ENCODE assay signal across 10 cellular contexts in genomic region chrX:16119353-16120220, GRCh38. TPM values are rescaled to one million over a fixed set of nuclear protein-coding genes. Genes with fewer than 3 reads are reported as not detected.
DNase-seq lines count a peak whose midpoint lies in the region; ATAC-seq, FAIRE-seq and TF ChIP-seq lines count a peak whose summit lies in the region.
"Had no signal": no experiment of that assay in that cellular context is flagged by ENCODE, and none has a peak within 500 bp of the region (broad histone marks: within the 10 kb centered on the region; RNA-seq: fewer than 3 reads in every experiment).

No MANE protein-coding gene starts in this region.

- H2BK15ac ChIP-seq in H1 (ENCODE audit: low read length) (no peak overlapping the region), mesenchymal stem cell (ENCODE audit: low read depth, poor library complexity, severe bottlenecking) (no peak overlapping the region)

- no peak for TF ChIP-seq EP300 in H1 (IDR thresholded peaks at IDR 0.05; ENCODE audit: borderline replicate concordance in 1 of 2, low read depth in 2 of 2, low read length in 2 of 2)

- H3K36me3 ChIP-seq in H1 (ENCODE audit: control insufficient read depth in 2 of 4, insufficient read depth in 4 of 4, low read length in 3 of 4): no peaks in the 10 kb centered on the region
- no peaks in the 10 kb centered on the region for H3K36me3 ChIP-seq in GM23338 (ENCODE audit: insufficient read depth)
- no peaks in the 10 kb centered on the region for H3K36me3 ChIP-seq in mesenchymal stem cell (ENCODE audit: control insufficient read depth in 1 of 2, insufficient read depth in 2 of 2, low read depth in 1 of 2, low read length in 2 of 2)

- H2AFZ ChIP-seq in H1 (ENCODE audit: low read length) (no peak overlapping the region), GM23338 (no peak overlapping the region), mesenchymal stem cell (ENCODE audit: low read depth, low read length) (no peak overlapping the region)

- no peak overlapping the region for H3K18ac ChIP-seq in H1 (ENCODE audit: extremely low read depth, low read length)
- no peak overlapping the region for H3K18ac ChIP-seq in mesenchymal stem cell (ENCODE audit: low read depth in 1 of 2, low read length in 2 of 2)

- H2BK5ac ChIP-seq in H1 (ENCODE audit: low read depth, low read length) (no peak overlapping the region), mesenchymal stem cell (ENCODE audit: low read depth, low read length, poor library complexity, severe bottlenecking) (no peak overlapping the region)

- H4K8ac ChIP-seq in H1 (ENCODE audit: extremely low read depth, insufficient read depth, low read length) (no peak overlapping the region), mesenchymal stem cell (ENCODE audit: low read length) (no peak overlapping the region)

- H3K4me1 ChIP-seq in H1 (replicated peaks in 1 of 4; ENCODE audit: control insufficient read depth in 3 of 4, insufficient read depth in 4 of 4, low read length in 3 of 4): peaks cover 0 to 6% (median 0%) of the 10 kb centered on the region in 4 experiments; a peak in 3 of 7 replicates
- H3K4me1 ChIP-seq in GM23338 (ENCODE audit: insufficient read depth): no peaks in the 10 kb centered on the region; the same call in none of the 2 replicates
- no peaks in the 10 kb centered on the region for H3K4me1 ChIP-seq in mesenchymal stem cell (ENCODE audit: control insufficient read depth, insufficient read depth, low read depth, low read length)

- POLR2A ChIA-PET in H1 (lab: Charles Lee; ENCODE audit: partially characterized antibody): no interaction called here

- no peak for FAIRE-seq in H1 (lab: Jason Lieb, UNC)

- TF ChIP-seq POLR2A in H1 (IDR thresholded peaks at IDR 0.05; ENCODE audit: control extremely low read depth in 1 of 2, low read depth in 2 of 2, low read length in 2 of 2): no peak

- H3K79me2 ChIP-seq in H1 (ENCODE audit: control insufficient read depth in 1 of 2, insufficient read depth in 2 of 2, low read length in 2 of 2) (peaks cover 5 to 13% of the 10 kb centered on the region in 2 experiments; a peak in 3 of 4 replicates), GM23338 (replicated peaks; ENCODE audit: insufficient read depth) (peaks cover 6% of the 10 kb centered on the region)

- TF ChIP-seq CTCF in H1 (IDR thresholded peaks at IDR 0.05; ENCODE audit: control extremely low read depth in 1 of 3, insufficient read depth in 1 of 3, low read depth in 1 of 3, low read length in 3 of 3) (no peak), GM23338 (conservative IDR thresholded peaks at IDR 0.05; ENCODE audit: low read depth in 2 of 2) (no peak)

- no peak overlapping the region for H3K56ac ChIP-seq in H1 (replicated peaks; ENCODE audit: insufficient read length, low read depth, low read length)

- H3K23ac ChIP-seq in H1 (ENCODE audit: insufficient read length) (no peak overlapping the region), mesenchymal stem cell (ENCODE audit: low read length in 2 of 2) (no peak overlapping the region)

- TF ChIP-seq RAD21 in H1 (IDR thresholded peaks at IDR 0.05 in 1 of 2, conservative IDR thresholded peaks at IDR 0.05 in 1 of 2; ENCODE audit: low read depth in 2 of 2, low read length in 2 of 2): no peak

- H3K9me3 ChIP-seq in H1 (ENCODE audit: insufficient read depth in 2 of 2, low read depth in 1 of 2, low read length in 1 of 2): peaks cover 6% of the 10 kb centered on the region in 2 experiments; a peak in 2 of 4 replicates
- peaks cover 12% of the 10 kb centered on the region for H3K9me3 ChIP-seq in mesenchymal stem cell (ENCODE audit: control insufficient read depth, low read length)

- 83% methylated on average over 5 of the region's 5 CpGs; no CpG with 5 or more reads in 1 of the 2 experiments for WGBS in H1 (ENCODE audit: extremely low coverage in 1 of 2, insufficient coverage in 1 of 2, insufficient read length in 1 of 2, insufficient replicate concordance in 2 of 2, low coverage in 1 of 2, low lambda C conversion rate in 2 of 2, missing lambda C conversion rate in 1 of 2), 2 experiments
- WGBS in mesenchymal stem cell: 84% methylated on average over 5 of the region's 5 CpGs

- DNase-seq in H1 (ENCODE audit: low read depth in 1 of 2, low spot score in 2 of 2): no peak
- no peak for DNase-seq in GM23338 (ENCODE audit: low spot score)
- DNase-seq in epidermal melanocyte (ENCODE audit: insufficient read length, low spot score): no peak
- no peak for DNase-seq in mesenchymal stem cell
- no peak for DNase-seq in NCI-H2029 (lab: John Stamatoyannopoulos, UW)
- DNase-seq: NCI-H510A had no signal

- H4K5ac ChIP-seq in H1 (ENCODE audit: insufficient read length, low read depth, low read length): no peak overlapping the region

- H4K20me1 ChIP-seq in H1 (replicated peaks in 1 of 2; ENCODE audit: control insufficient read depth in 1 of 2, insufficient read depth in 2 of 2, low read length in 2 of 2): no peaks in the 10 kb centered on the region
- no peaks in the 10 kb centered on the region for H4K20me1 ChIP-seq in GM23338 (replicated peaks; ENCODE audit: insufficient read depth)

- H2BK20ac ChIP-seq in H1 (ENCODE audit: low read length): no peak overlapping the region

- ATAC-seq in GM18858 (IDR thresholded peaks at IDR 0.05; ENCODE audit: unreplicated experiment): peak; percentile 83
- ATAC-seq in GM21723 (IDR thresholded peaks at IDR 0.05; ENCODE audit: unreplicated experiment): peak; percentile 90
- ATAC-seq in HG03558 (IDR thresholded peaks at IDR 0.05; ENCODE audit: extremely low read depth, unreplicated experiment): peak; percentile 80
- ATAC-seq in GM23338: no peak

- no peaks in the 10 kb centered on the region for H3K9me2 ChIP-seq in GM23338 (ENCODE audit: insufficient read depth)

- peaks cover 22% of the 10 kb centered on the region; the same call in 2 of the 3 replicates for H3K9me3 Mint-ChIP-seq in GM23338

- H3K4me2 ChIP-seq in H1 (ENCODE audit: insufficient read depth in 1 of 2, low read depth in 2 of 2, low read length in 2 of 2): no peak overlapping the region
- no peak overlapping the region for H3K4me2 ChIP-seq in GM23338
- no peak overlapping the region for H3K4me2 ChIP-seq in mesenchymal stem cell (ENCODE audit: low read length, poor library complexity, severe bottlenecking)

- CTCF ChIA-PET in H1 (lab: Charles Lee; ENCODE audit: partially characterized antibody): no interaction called here

- H3K9ac ChIP-seq in H1 (replicated peaks in 1 of 4; ENCODE audit: extremely low read depth in 1 of 4, low read depth in 3 of 4, low read length in 3 of 4) (no peak overlapping the region), mesenchymal stem cell (ENCODE audit: low read length) (no peak overlapping the region)

- H3K79me1 ChIP-seq in H1 (ENCODE audit: low read depth, low read length) (no peaks in the 10 kb centered on the region), mesenchymal stem cell (replicated peaks; ENCODE audit: low read length, poor library complexity, severe bottlenecking) (no peaks in the 10 kb centered on the region)

- H3K4ac ChIP-seq in H1 (replicated peaks; ENCODE audit: insufficient read length, low read depth, low read length) (no peak overlapping the region), mesenchymal stem cell (ENCODE audit: low read depth in 1 of 2, low read length in 2 of 2) (no peak overlapping the region)

- H3K27ac Mint-ChIP-seq in GM23338: no peak overlapping the region
- H3K27ac Mint-ChIP-seq: mesothelial cell of epicardium had no signal

- H3K14ac ChIP-seq in H1 (ENCODE audit: insufficient read length): no peak overlapping the region
- no peak overlapping the region for H3K14ac ChIP-seq in mesenchymal stem cell (ENCODE audit: low read length in 2 of 2)

- H3K27ac ChIP-seq in H1 (ENCODE audit: low read depth, low read length) (no peak overlapping the region), GM23338 (ENCODE audit: low read depth) (no peak overlapping the region), mesenchymal stem cell (ENCODE audit: low read length, poor library complexity, severe bottlenecking) (no peak overlapping the region)

- H3K4me3 ChIP-seq in H1 (ENCODE audit: extremely low read depth in 1 of 4, insufficient read depth in 2 of 4, low read depth in 3 of 4, low read length in 4 of 4): no peak overlapping the region
- H3K4me3 ChIP-seq in GM23338: no peak overlapping the region
- H3K4me3 ChIP-seq in mesenchymal stem cell (ENCODE audit: insufficient read depth in 1 of 2, low read depth in 1 of 2, low read length in 2 of 2): no peak overlapping the region

- H2AK5ac ChIP-seq in H1 (ENCODE audit: low read depth, low read length) (no peak overlapping the region), mesenchymal stem cell (ENCODE audit: low read length, severe bottlenecking) (no peak overlapping the region)

- peaks cover 34% of the 10 kb centered on the region for H3K36me3 Mint-ChIP-seq in GM23338 (ENCODE audit: low read depth)

- no peak overlapping the region for H2BK120ac ChIP-seq in H1 (replicated peaks; ENCODE audit: low read depth, low read length)
- no peak overlapping the region for H2BK120ac ChIP-seq in mesenchymal stem cell (ENCODE audit: low read depth, low read length)

- H3K27me3 Mint-ChIP-seq in GM23338 (ENCODE audit: insufficient read depth, low read depth, poor library complexity): no peaks in the 10 kb centered on the region

- H2BK12ac ChIP-seq in H1 (ENCODE audit: low read depth, low read length): 0 out of 2 replicates have a peak overlapping the region, but pooled peaks have one; percentile 33
- no peak overlapping the region for H2BK12ac ChIP-seq in mesenchymal stem cell (ENCODE audit: low read length in 2 of 2)

- 0 out of 2 replicates have a peak, but pooled peaks cover 2% of the 10 kb centered on the region for H3K23me2 ChIP-seq in H1 (ENCODE audit: low read depth, low read length)

- no peaks in the 10 kb centered on the region for H3F3A ChIP-seq in GM23338 (replicated peaks; ENCODE audit: low read depth)

- H3K27me3 ChIP-seq in H1 (replicated peaks in 1 of 4; ENCODE audit: control insufficient read depth in 3 of 4, extremely low read depth in 1 of 4, insufficient read depth in 3 of 4, low read length in 3 of 4) (no peaks in the 10 kb centered on the region), GM23338 (ENCODE audit: insufficient read depth) (no peaks in the 10 kb centered on the region), mesenchymal stem cell (ENCODE audit: control insufficient read depth in 1 of 2, insufficient read depth in 1 of 2, low read length in 2 of 2) (peaks cover 0 to 22% of the 10 kb centered on the region in 2 experiments)

- H3K4me3 Mint-ChIP-seq in GM23338: no peak overlapping the region
- H3K4me3 Mint-ChIP-seq: mesothelial cell of epicardium had no signal

- H4K91ac ChIP-seq in H1 (replicated peaks; ENCODE audit: insufficient read length, low read length): no peak overlapping the region
- H4K91ac ChIP-seq in mesenchymal stem cell (ENCODE audit: low read length): no peak overlapping the region

- peaks cover 20% of the 10 kb centered on the region; the same call in 2 of the 3 replicates for H3K4me1 Mint-ChIP-seq in GM23338

RNA-seq across cellular contexts. Expression of gene GRPR, which starts 3.8 kb away (rescaled TPM):
- 18.5 and 18.6 TPM in 2 replicates for total RNA-seq in H1 (2021; fragmentation: NEBNext Ultra II Directional; extraction: Animal tissue kit (Norgen Biotek cat#: 25700))
- 65.9 and 78.4 TPM in 2 replicates for polyA plus RNA-seq in H1 (2011; rRNA removed)
- 51.7 TPM for polyA plus RNA-seq in H1 (2011; cell fraction: cytosol; rRNA removed)
- polyA plus RNA-seq in H1 (2011; cell fraction: nucleus; rRNA removed): 77.5 TPM
- polyA plus RNA-seq in H1 (2012, experiment 1 of 2): 28.9 to 41.5 TPM (median 39.6 TPM) in 4 replicates
- 3.5 TPM for polyA plus RNA-seq in H1 (2012, experiment 2 of 2)
- polyA plus RNA-seq in H1 (2013, experiment 1 of 2): 105 TPM
- 106 TPM for polyA plus RNA-seq in H1 (2013, experiment 2 of 2)
- 208 and 277 TPM in 2 replicates for polyA minus RNA-seq in H1 (2011; rRNA and poly(A)+ RNA removed)
- polyA minus RNA-seq in H1 (2011; cell fraction: cytosol; rRNA and poly(A)+ RNA removed): 59.8 TPM
- 163 TPM for polyA minus RNA-seq in H1 (2011; cell fraction: nucleus; rRNA and poly(A)+ RNA removed)
- total RNA-seq in GM23338 (2014; rRNA removed; shearing (Covaris generic)): 14.3 and 16.5 TPM in 2 replicates
- polyA plus RNA-seq in GM23338 (2016; fragmentation: Nextera tagmentation; extraction: Ambion mirVana): 9.5 and 13.4 TPM in 2 replicates
- polyA plus RNA-seq in mesenchymal stem cell (2013, experiment 1 of 2): 0.14 TPM
- polyA plus RNA-seq in mesenchymal stem cell (2013, experiment 2 of 2): 0.11 TPM

RNA-seq across cellular contexts. Expression of gene MAGEB17, which starts 47.7 kb away (rescaled TPM):
- total RNA-seq in H1 (2021; fragmentation: NEBNext Ultra II Directional; extraction: Animal tissue kit (Norgen Biotek cat#: 25700)): 1.1 TPM in 1 of 2 replicates, not detected in the other
- polyA plus RNA-seq in H1 (2011; rRNA removed) (0.48 and 0.53 TPM in 2 replicates), GM23338 (2016; fragmentation: Nextera tagmentation; extraction: Ambion mirVana) (0.42 and 0.56 TPM in 2 replicates)
- 0.89 TPM for polyA plus RNA-seq in H1 (2011; cell fraction: cytosol; rRNA removed)
- polyA plus RNA-seq in H1 (2011; cell fraction: nucleus; rRNA removed): 2.1 TPM
- 0.94 to 1.8 TPM (median 1.3 TPM) in 4 replicates for polyA plus RNA-seq in H1 (2012, experiment 1 of 2)
- polyA plus RNA-seq in H1 (2012, experiment 2 of 2): not detected
- polyA plus RNA-seq in H1 (2013, experiment 1 of 2): 1.6 TPM
- 1.1 TPM for polyA plus RNA-seq in H1 (2013, experiment 2 of 2)
- polyA minus RNA-seq in H1 (2011; rRNA and poly(A)+ RNA removed): 0.17 and 0.41 TPM in 2 replicates
- polyA minus RNA-seq in H1 (2011; cell fraction: cytosol; rRNA and poly(A)+ RNA removed): not detected
- 0.60 TPM for polyA minus RNA-seq in H1 (2011; cell fraction: nucleus; rRNA and poly(A)+ RNA removed)
- 0.14 and 2.2 TPM in 2 replicates for total RNA-seq in GM23338 (2014; rRNA removed; shearing (Covaris generic))
- 0.03 TPM for polyA plus RNA-seq in mesenchymal stem cell (2013, experiment 1 of 2)
- not detected for polyA plus RNA-seq in mesenchymal stem cell (2013, experiment 2 of 2)
- total RNA-seq: mesothelial cell of epicardium had no signal
